8 cellular contexts compared by ENCODE assay signal in genomic region chr9:72477862-72478564, GRCh38. TPM values are rescaled to one million over a fixed set of nuclear protein-coding genes. Genes with fewer than 3 reads are reported as not detected.
DNase-seq lines count a peak whose midpoint lies in the region; ATAC-seq and TF ChIP-seq lines count a peak whose summit lies in the region.

No MANE protein-coding gene starts in this region.

- TF ChIP-seq CTCF in LNCaP clone FGC (IDR thresholded peaks at IDR 0.05; ENCODE audit: control insufficient read depth, extremely low read depth, insufficient read depth) (no peak), MCF 10A (IDR thresholded peaks at IDR 0.05; ENCODE audit: unreplicated experiment) (no peak)

- CTCF ChIA-PET in MCF 10A (lab: Yijun Ruan, JAX), result interaction anchor here (0.6 to 1.5 kb wide), 5 partner anchors 13 to 114 kb away, joined by 3 to 5 read pairs (median 4); no protein-coding TSS in a partner anchor

- peak overlapping the region; percentile 96 for H4K8ac ChIP-seq in mesenchymal stem cell (ENCODE audit: low read length)

- H3K4me3 Mint-ChIP-seq in MCF 10A (ENCODE audit: unreplicated experiment), result peak overlapping the region; percentile 31

- H3K9ac ChIP-seq in mesenchymal stem cell (ENCODE audit: low read length), result no peak overlapping the region

- POLR2A ChIA-PET in MCF 10A (lab: Yijun Ruan, JAX), result interaction anchor here (0.8 to 6.2 kb wide), 14 partner anchors 31 to 116 kb away, joined by 3 to 72 read pairs (median 6); partner anchors contain the start of gene ZFAND5

- peak overlapping the region; percentile 95 for H3K27ac Mint-ChIP-seq in MCF 10A (ENCODE audit: low read depth, unreplicated experiment)

- H3K27ac ChIP-seq in mesenchymal stem cell (ENCODE audit: low read length, poor library complexity, severe bottlenecking), result peak overlapping the region; percentile 88

- intact Hi-C loops in MCF 10A (cut with micrococcal nuclease), result loop anchor here (1.0 to 5.0 kb wide), 3 partner anchors 64 to 113 kb away; partner anchors contain the start of gene ZFAND5

- no peak overlapping the region for H2BK120ac ChIP-seq in mesenchymal stem cell (ENCODE audit: low read depth, low read length)

- no peak overlapping the region for H2AFZ ChIP-seq in mesenchymal stem cell (ENCODE audit: low read depth, low read length)

- peaks cover 20% of the 10 kb centered on the region for H3K4me1 Mint-ChIP-seq in MCF 10A (ENCODE audit: insufficient read depth, unreplicated experiment)

- BruUV-seq in MCF 10A (replicated peaks; lab: Mats Ljungman, UMichigan), result no TSS peak

- H3K79me1 ChIP-seq in mesenchymal stem cell (replicated peaks; ENCODE audit: low read length, poor library complexity, severe bottlenecking), result no peaks in the 10 kb centered on the region

- peak overlapping the region; percentile 75 to 84 for H3K4ac ChIP-seq in mesenchymal stem cell (ENCODE audit: low read depth in 1 of 2, low read length in 2 of 2)

- no peak for ATAC-seq in HG02852 (IDR thresholded peaks at IDR 0.05; ENCODE audit: unreplicated experiment)
- ATAC-seq in HG03469 (IDR thresholded peaks at IDR 0.05; ENCODE audit: unreplicated experiment), result no peak

- DNase-seq in Daoy (ENCODE audit: low read depth), result peak; percentile 87
- peak; percentile 94 for DNase-seq in LNCaP clone FGC (ENCODE audit: low read depth)
- DNase-seq in MCF 10A (ENCODE audit: unreplicated experiment), result peak; percentile 86
- peak; percentile 76 for DNase-seq in mesenchymal stem cell
- DNase-seq in DMS153 (lab: John Stamatoyannopoulos, UW), result no peak
- no peak for DNase-seq in cortex of kidney (lab: John Stamatoyannopoulos, UW)

- peaks cover 16% of the 10 kb centered on the region for H3K4me1 ChIP-seq in mesenchymal stem cell (ENCODE audit: control insufficient read depth, insufficient read depth, low read depth, low read length)

- no peaks in the 10 kb centered on the region for H3K27me3 Mint-ChIP-seq in MCF 10A (ENCODE audit: insufficient read depth, unreplicated experiment)

- no peaks in the 10 kb centered on the region for H3K36me3 Mint-ChIP-seq in MCF 10A (ENCODE audit: insufficient read depth, unreplicated experiment)

- H3K36me3 ChIP-seq in mesenchymal stem cell (ENCODE audit: control insufficient read depth in 1 of 2, insufficient read depth in 2 of 2, low read depth in 1 of 2, low read length in 2 of 2), result no peaks in the 10 kb centered on the region

- H3K4me3 ChIP-seq in LNCaP clone FGC (ENCODE audit: low read depth, low read length) (no peak overlapping the region), mesenchymal stem cell (ENCODE audit: insufficient read depth in 1 of 2, low read depth in 1 of 2, low read length in 2 of 2) (no peak overlapping the region)

- no peaks in the 10 kb centered on the region for H3K27me3 ChIP-seq in mesenchymal stem cell (ENCODE audit: control insufficient read depth in 1 of 2, insufficient read depth in 1 of 2, low read length in 2 of 2)

- no peak overlapping the region for H2BK15ac ChIP-seq in mesenchymal stem cell (ENCODE audit: low read depth, poor library complexity, severe bottlenecking)

- no peaks in the 10 kb centered on the region for H3K9me3 ChIP-seq in mesenchymal stem cell (ENCODE audit: control insufficient read depth, low read length)

- peak overlapping the region; percentile 70 to 98 for H2BK12ac ChIP-seq in mesenchymal stem cell (ENCODE audit: low read length in 2 of 2)

- WGBS in mesenchymal stem cell, result 52% methylated on average over 5 of the region's 5 CpGs

- no peak overlapping the region for H2BK5ac ChIP-seq in mesenchymal stem cell (ENCODE audit: low read depth, low read length, poor library complexity, severe bottlenecking)

- H3K14ac ChIP-seq in mesenchymal stem cell (ENCODE audit: low read length in 2 of 2), result no peak overlapping the region

- no peak overlapping the region for H3K23ac ChIP-seq in mesenchymal stem cell (ENCODE audit: low read length in 2 of 2)

- H3K4me2 ChIP-seq in mesenchymal stem cell (ENCODE audit: low read length, poor library complexity, severe bottlenecking), result no peak overlapping the region

- peak overlapping the region; percentile 74 for H2AK5ac ChIP-seq in mesenchymal stem cell (ENCODE audit: low read length, severe bottlenecking)

- H4K91ac ChIP-seq in mesenchymal stem cell (ENCODE audit: low read length), result peak overlapping the region; percentile 75

- H3K18ac ChIP-seq in mesenchymal stem cell (ENCODE audit: low read depth in 1 of 2, low read length in 2 of 2), result peak overlapping the region; percentile 84 to 96

- H3K9me3 Mint-ChIP-seq in MCF 10A (ENCODE audit: unreplicated experiment), result no peaks in the 10 kb centered on the region

RNA-seq across cellular contexts. Expression of gene TMC1, which starts 43.4 kb away (rescaled TPM):
- total RNA-seq in Daoy (2014; rRNA removed; shearing (Covaris generic)), result not detected in 2 replicates
- total RNA-seq in MCF 10A (2022), result not detected in 2 replicates
- polyA plus RNA-seq in mesenchymal stem cell (2013, experiment 1 of 2), result 0.10 TPM
- polyA plus RNA-seq in mesenchymal stem cell (2013, experiment 2 of 2), result 0.04 TPM

Comparison
In these comparisons a context has a peak if more than half of its experiments do, and no peak if none do; other contexts are left out.
1. DNase-seq: peak in Daoy (single experiment), LNCaP clone FGC (single experiment), MCF 10A (single experiment) and mesenchymal stem cell (single experiment); none in DMS153 (single experiment) and cortex of kidney (single experiment).